In the genomic region with DNA sequence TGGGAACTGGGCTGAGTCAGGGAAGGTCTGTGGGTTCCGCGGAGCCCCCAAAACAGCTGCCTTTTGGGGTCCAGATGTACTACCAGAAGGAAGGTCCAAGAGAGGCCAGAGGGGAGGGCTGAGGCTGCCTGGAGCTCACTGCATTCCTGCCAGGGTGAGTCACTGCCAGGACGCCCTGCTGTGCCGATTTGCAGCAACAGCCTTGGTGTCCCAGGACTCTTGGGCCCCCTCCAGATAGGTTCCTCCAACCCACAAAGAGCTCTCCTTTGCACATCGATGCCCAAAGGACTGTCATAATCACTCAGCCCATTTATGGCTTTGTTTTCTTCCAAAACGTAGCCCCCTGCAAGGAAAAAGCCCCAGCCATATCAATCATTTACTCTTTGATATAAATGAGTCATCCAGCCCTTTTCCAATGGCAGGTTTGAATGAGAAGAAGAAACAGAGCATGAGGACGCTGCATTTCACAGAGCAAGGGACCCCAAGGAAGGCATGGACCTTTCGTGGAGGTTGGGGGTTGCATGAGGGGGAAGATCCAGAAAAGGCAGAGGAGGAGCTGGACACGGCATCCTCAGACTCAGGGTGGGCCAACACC, we compare ENCODE assay signal across 10 cellular contexts. TPM values are rescaled to one million over a fixed set of nuclear protein-coding genes. Genes with fewer than 3 reads are reported as not detected.
A peak's percentile ranks its signal among the peaks of the same experiment; 100 is the strongest.
DNase-seq lines count a peak whose midpoint lies in the region.
"Had no signal": no experiment of that assay in that cellular context is flagged by ENCODE, and none has a peak within 500 bp of the region (broad histone marks: within the 10 kb centered on the region; RNA-seq: fewer than 3 reads in every experiment).

No MANE protein-coding gene starts in this region.

- in situ Hi-C loops in Caki2 (cut with HindIII; ENCODE audit: low pct_unique_long_range_greater_than_20kb, low sequenced_read_pairs): no loop called here

- DNase-seq in Caki2 (ENCODE audit: low read depth): peak; percentile 86
- DNase-seq in NCI-H460 (ENCODE audit: extremely low read depth, low read depth): peak; percentile 30
- peak; percentile 43 for DNase-seq in epidermal melanocyte (ENCODE audit: insufficient read length, low spot score)
- peak; percentile 83 for DNase-seq in myocyte (ENCODE audit: low read depth)
- DNase-seq in foreskin melanocyte: no peak
- no peak for DNase-seq in putamen (ENCODE audit: low spot score)
- no peak for DNase-seq in NCI-H1048 (lab: John Stamatoyannopoulos, UW)
- no peak for DNase-seq in NCI-H2227 treated with DMSO at 0.1 percent for 48 hours (lab: John Stamatoyannopoulos, UW)
- DNase-seq: GF-D8; NK-92 treated with Interleukin-12 subunit alpha and Interleukin-12 subunit beta, amount 100 ng/mL, for 24 hours had no signal

RNA-seq across cellular contexts. Expression of gene COL13A1, which starts 32.2 kb away (rescaled TPM):
- total RNA-seq in Caki2 (2014; rRNA removed; shearing (Covaris generic); ENCODE audit: low replicate concordance): not detected in 2 replicates
- total RNA-seq in NCI-H460 (2014; rRNA removed; shearing (Covaris generic)): 0.15 and 0.20 TPM in 2 replicates
- 0.06 and 1.0 TPM in 2 replicates for polyA plus RNA-seq in NCI-H460 (2014; cell fraction: nucleus; rRNA removed)
- 17.3 and 31.0 TPM in 2 replicates for total RNA-seq in myocyte
- 3.4 TPM for polyA plus RNA-seq in myocyte (2012)

Comparison
In these comparisons a context has a peak if more than half of its experiments do, and no peak if none do; other contexts are left out.
1. DNase-seq: peak in Caki2 (single experiment), NCI-H460 (single experiment), epidermal melanocyte (single experiment) and myocyte (single experiment); none in foreskin melanocyte (single experiment), putamen (single experiment), NCI-H1048 (single experiment) and NCI-H2227 treated with DMSO at 0.1 percent for 48 hours (single experiment).
2. RNA of gene COL13A1, which starts 32.2 kb away (total RNA-seq): 17.3 to 31.0 TPM in myocyte; 0.15 to 0.20 TPM in NCI-H460 and not detected in Caki2; every median in the first group is over 10 times any median in the second.